In the genomic region with DNA sequence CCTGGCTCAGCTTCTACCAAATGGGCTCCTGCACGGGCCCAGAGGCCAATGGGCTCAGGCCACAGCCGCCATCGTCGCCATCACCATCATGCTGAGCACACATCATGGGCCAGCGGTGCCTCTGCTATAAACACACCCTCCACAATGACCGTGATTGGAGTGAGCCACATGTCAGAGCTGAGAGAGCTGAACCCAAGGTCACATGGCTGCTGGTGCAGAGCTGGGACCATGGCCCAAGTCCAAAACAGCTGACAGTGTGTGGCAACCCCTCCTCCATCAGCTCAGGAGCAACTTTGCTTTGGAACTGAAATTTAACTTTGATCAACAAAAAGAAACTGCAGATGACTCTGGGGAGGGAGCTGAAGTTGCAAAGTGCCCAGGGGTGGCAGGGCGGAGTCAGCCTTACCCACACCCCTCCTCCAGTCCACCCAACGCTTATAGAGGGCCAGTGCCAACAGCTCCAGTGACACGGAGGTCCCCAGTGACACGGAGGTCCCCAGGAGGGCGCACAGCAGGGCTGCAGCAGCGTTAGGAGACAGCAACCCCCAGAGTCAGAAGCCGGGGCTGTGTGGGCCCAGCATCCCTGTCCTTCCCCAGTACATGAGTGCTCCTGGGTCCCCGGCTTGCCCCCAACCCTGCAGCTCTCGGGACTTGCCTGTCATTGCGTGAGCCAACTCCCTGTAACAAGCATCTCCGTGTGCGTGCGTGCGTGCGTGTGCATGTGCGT, we compare ENCODE assay signal across 8 cellular contexts.
A peak's percentile ranks its signal among the peaks of the same experiment; 100 is the strongest.
DNase-seq lines count a peak whose midpoint lies in the region; ATAC-seq and TF ChIP-seq lines count a peak whose summit lies in the region.

No MANE protein-coding gene starts in this region.

- H3K27ac ChIP-seq in CD4-positive, CD25-positive, alpha-beta regulatory T cell (ENCODE audit: insufficient read depth, low read length, poor library complexity, severe bottlenecking): peak overlapping the region; percentile 48
- H3K27ac ChIP-seq in IMR-90 (ENCODE audit: insufficient read depth, low read length): no peak overlapping the region

- H3K27ac Mint-ChIP-seq in CD4-positive, CD25-positive, alpha-beta regulatory T cell: peak overlapping the region; percentile 96 to 97 (median 96)
- peak overlapping the region; percentile 73 to 93 for H3K27ac Mint-ChIP-seq in effector memory CD8-positive, alpha-beta T cell
- H3K27ac Mint-ChIP-seq in natural killer cell treated with Interleukin-12 subunit alpha and Interleukin-12 subunit beta and Interleukin-15 and Interleukin-18, amount 100 ng/mL, for 72 hours: peak overlapping the region in 1 of 2 donors; percentile 66

- TF ChIP-seq CTCF in IMR-90 (conservative IDR thresholded peaks at IDR 0.05; ENCODE audit: low read depth, low read length): no peak

- H3K4me2 ChIP-seq in IMR-90 (ENCODE audit: low read depth, low read length): no peak overlapping the region

- H2BK120ac ChIP-seq in IMR-90 (ENCODE audit: low read depth, low read length): no peak overlapping the region

- TF ChIP-seq POLR2A in IMR-90 (IDR thresholded peaks at IDR 0.05; ENCODE audit: low read depth, low read length): no peak

- POLR2A ChIA-PET in IMR-90 (lab: Charles Lee; ENCODE audit: unreplicated experiment): no interaction called here

- peaks cover 12% of the 10 kb centered on the region; the same call in 1 of the 2 replicates for H3K9me1 ChIP-seq in IMR-90 (ENCODE audit: insufficient read depth, low read length)

- peak in 1 of 3 donors; percentile 50 for DNase-seq in CD4-positive, CD25-positive, alpha-beta regulatory T cell
- DNase-seq in IMR-90 (peak; percentile 26), HCEC 1CT (no peak), NCI-H146 (lab: John Stamatoyannopoulos, UW) (no peak), NCI-H1930 (lab: John Stamatoyannopoulos, UW) (no peak)
- DNase-seq in effector memory CD8-positive, alpha-beta T cell: no peak
- DNase-seq in natural killer cell treated with Interleukin-12 subunit alpha and Interleukin-12 subunit beta and Interleukin-15 and Interleukin-18, amount 100 ng/mL, for 72 hours (ENCODE audit: low spot score): no peak

- H3K27me3 Mint-ChIP-seq in CD4-positive, CD25-positive, alpha-beta regulatory T cell: peaks cover 6% of the 10 kb centered on the region
- H3K27me3 Mint-ChIP-seq in effector memory CD8-positive, alpha-beta T cell: no peaks in the 10 kb centered on the region
- peaks cover 0 to 3% of the 10 kb centered on the region in 2 donors for H3K27me3 Mint-ChIP-seq in natural killer cell treated with Interleukin-12 subunit alpha and Interleukin-12 subunit beta and Interleukin-15 and Interleukin-18, amount 100 ng/mL, for 72 hours

- peak overlapping the region; percentile 87 to 96 (median 90) for H3K4me3 Mint-ChIP-seq in CD4-positive, CD25-positive, alpha-beta regulatory T cell
- H3K4me3 Mint-ChIP-seq in effector memory CD8-positive, alpha-beta T cell: peak overlapping the region; percentile 84 to 89
- peak overlapping the region; percentile 85 for H3K4me3 Mint-ChIP-seq in natural killer cell treated with Interleukin-12 subunit alpha and Interleukin-12 subunit beta and Interleukin-15 and Interleukin-18, amount 100 ng/mL, for 72 hours

- H2AK9ac ChIP-seq in IMR-90 (replicated peaks; ENCODE audit: low read depth, low read length, poor library complexity): peak overlapping the region; percentile 67

- intact Hi-C loops in IMR-90 (cut with micrococcal nuclease): no loop called here

- no peaks in the 10 kb centered on the region for H3K9me3 ChIP-seq in CD4-positive, CD25-positive, alpha-beta regulatory T cell (ENCODE audit: control insufficient read depth in 2 of 2, low read length in 2 of 2)
- H3K9me3 ChIP-seq in IMR-90 (ENCODE audit: control insufficient read depth, insufficient read depth, low read length): no peaks in the 10 kb centered on the region

- H2AK5ac ChIP-seq in IMR-90 (ENCODE audit: low read depth, low read length): peak overlapping the region; percentile 37; the same call in 1 of the 2 replicates

- peak overlapping the region; percentile 55 for H3K4me3 ChIP-seq in CD4-positive, CD25-positive, alpha-beta regulatory T cell (ENCODE audit: low read depth, low read length)
- no peak overlapping the region for H3K4me3 ChIP-seq in IMR-90 (ENCODE audit: insufficient read depth, low read depth, low read length)

- H2AFZ ChIP-seq in IMR-90 (replicated peaks; ENCODE audit: low read length, poor library complexity): peak overlapping the region; percentile 74

- no peak overlapping the region for H2BK5ac ChIP-seq in IMR-90 (ENCODE audit: low read depth, low read length, poor library complexity, severe bottlenecking)

- H3K79me1 ChIP-seq in IMR-90 (ENCODE audit: low read depth in 1 of 2, low read length in 2 of 2): peaks cover 0 to 10% of the 10 kb centered on the region in 2 experiments; a peak in 1 of 4 replicates

- no peak overlapping the region for H3K4ac ChIP-seq in IMR-90 (ENCODE audit: low read depth, low read length)

- H4K5ac ChIP-seq in IMR-90 (ENCODE audit: low read depth, low read length): no peak overlapping the region

- dilution Hi-C loops in IMR-90 (cut with HindIII; ENCODE audit: low sequenced_read_pairs, unreplicated experiment): no loop called here

- TF ChIP-seq RAD21 in IMR-90 (IDR thresholded peaks at IDR 0.05; ENCODE audit: low read length): no peak

- H3K9ac ChIP-seq in IMR-90 (ENCODE audit: low read depth, low read length): no peak overlapping the region

- 0 out of 2 replicates have a peak overlapping the region, but pooled peaks have one; percentile 2 for H3K23ac ChIP-seq in IMR-90 (ENCODE audit: low read depth, low read length)

- no peaks in the 10 kb centered on the region for H3K27me3 ChIP-seq in CD4-positive, CD25-positive, alpha-beta regulatory T cell (ENCODE audit: control insufficient read depth, insufficient read depth, low read length)
- H3K27me3 ChIP-seq in IMR-90 (ENCODE audit: control insufficient read depth, insufficient read depth, low read length): no peaks in the 10 kb centered on the region

- no peak overlapping the region for H2BK20ac ChIP-seq in IMR-90 (ENCODE audit: low read depth, low read length)

- no peak overlapping the region for H3K14ac ChIP-seq in IMR-90 (replicated peaks; ENCODE audit: low read depth, low read length)

- BruUV-seq in IMR-90 (replicated peaks; lab: Mats Ljungman, UMichigan): no TSS peak

- H4K20me1 ChIP-seq in IMR-90 (ENCODE audit: insufficient read depth, low read length): no peaks in the 10 kb centered on the region; the same call in none of the 2 replicates

- H2BK15ac ChIP-seq in IMR-90 (ENCODE audit: low read depth, low read length): no peak overlapping the region

- H3K56ac ChIP-seq in IMR-90 (ENCODE audit: extremely low read depth, insufficient read depth, low read length): no peak overlapping the region

- 71% methylated on average over 12 of the region's 22 CpGs; no CpG with 5 or more reads in 1 of the 2 experiments for WGBS in IMR-90 (ENCODE audit: extremely low coverage in 2 of 2, insufficient read length in 1 of 2), 2 experiments

- peaks cover 25% of the 10 kb centered on the region for H3K36me3 ChIP-seq in CD4-positive, CD25-positive, alpha-beta regulatory T cell (ENCODE audit: control insufficient read depth, insufficient read depth, low read length)
- H3K36me3 ChIP-seq in IMR-90 (ENCODE audit: control insufficient read depth, insufficient read depth, low read length): no peaks in the 10 kb centered on the region

- H3K4me1 ChIP-seq in CD4-positive, CD25-positive, alpha-beta regulatory T cell (ENCODE audit: control insufficient read depth, insufficient read depth, low read length, poor library complexity, severe bottlenecking): peaks cover 71% of the 10 kb centered on the region
- peaks cover 8% of the 10 kb centered on the region; the same call in 1 of the 2 replicates for H3K4me1 ChIP-seq in IMR-90 (ENCODE audit: control insufficient read depth, insufficient read depth, low read length)

- no peak overlapping the region for H3K18ac ChIP-seq in IMR-90 (ENCODE audit: low read depth, low read length)

- in situ Hi-C loops in IMR-90 (cut with MboI; ENCODE audit: low sequenced_read_pairs): no loop called here

- peaks cover 0 to 2% (median 0%) of the 10 kb centered on the region in 7 donors for H3K9me3 Mint-ChIP-seq in CD4-positive, CD25-positive, alpha-beta regulatory T cell
- H3K9me3 Mint-ChIP-seq in effector memory CD8-positive, alpha-beta T cell: no peaks in the 10 kb centered on the region
- H3K9me3 Mint-ChIP-seq in natural killer cell treated with Interleukin-12 subunit alpha and Interleukin-12 subunit beta and Interleukin-15 and Interleukin-18, amount 100 ng/mL, for 72 hours: no peaks in the 10 kb centered on the region

- H4K8ac ChIP-seq in IMR-90 (ENCODE audit: low read depth in 2 of 2, low read length in 2 of 2): no peak overlapping the region

- peaks cover 23% of the 10 kb centered on the region for H3K36me3 Mint-ChIP-seq in CD4-positive, CD25-positive, alpha-beta regulatory T cell
- H3K36me3 Mint-ChIP-seq in effector memory CD8-positive, alpha-beta T cell (ENCODE audit: insufficient read depth): peaks cover 9% of the 10 kb centered on the region
- no peaks in the 10 kb centered on the region for H3K36me3 Mint-ChIP-seq in natural killer cell treated with Interleukin-12 subunit alpha and Interleukin-12 subunit beta and Interleukin-15 and Interleukin-18, amount 100 ng/mL, for 72 hours

- CTCF ChIA-PET in IMR-90 (lab: Yijun Ruan, JAX): no interaction called here

- peaks cover 19 to 73% (median 39%) of the 10 kb centered on the region in 4 donors for H3K4me1 Mint-ChIP-seq in CD4-positive, CD25-positive, alpha-beta regulatory T cell
- H3K4me1 Mint-ChIP-seq in effector memory CD8-positive, alpha-beta T cell (ENCODE audit: low read depth in 2 of 2): peaks cover 47 to 57% of the 10 kb centered on the region in 2 donors
- peaks cover 23 to 26% of the 10 kb centered on the region in 2 donors for H3K4me1 Mint-ChIP-seq in natural killer cell treated with Interleukin-12 subunit alpha and Interleukin-12 subunit beta and Interleukin-15 and Interleukin-18, amount 100 ng/mL, for 72 hours (ENCODE audit: low read depth in 2 of 2)

- peak in 1 of 2 donors; percentile 10 for ATAC-seq in CD4-positive, CD25-positive, alpha-beta regulatory T cell (ENCODE audit: low read depth in 2 of 2)
- ATAC-seq in IMR-90 (ENCODE audit: low read depth) (peak; percentile 45), HG03139 (IDR thresholded peaks at IDR 0.05; ENCODE audit: unreplicated experiment) (no peak)
- ATAC-seq in effector memory CD8-positive, alpha-beta T cell (replicated peaks): peak; percentile 21
- ATAC-seq in natural killer cell treated with Interleukin-12 subunit alpha and Interleukin-12 subunit beta and Interleukin-15 and Interleukin-18, amount 100 ng/mL, for 72 hours: peak; percentile 15 to 31

- H4K91ac ChIP-seq in IMR-90 (ENCODE audit: insufficient read depth, low read depth, low read length): no peak overlapping the region

TF ChIP-seq in IMR-90, 13 proteins besides CTCF, POLR2A, EP300 and RAD21 (continues in another document):
- TF ChIP-seq SMC3 (IDR thresholded peaks at IDR 0.05; ENCODE audit: low read depth, low read length): no peak
